In genomic region chr9:114805670-114806551, GRCh38 we compare ENCODE assay signal across 9 cellular contexts. TPM values are rescaled to one million over a fixed set of nuclear protein-coding genes. Genes with fewer than 3 reads are reported as not detected.
DNase-seq lines count a peak whose midpoint lies in the region; ATAC-seq and TF ChIP-seq lines count a peak whose summit lies in the region.
"Had no signal": no experiment of that assay in that cellular context is flagged by ENCODE, and none has a peak within 500 bp of the region (broad histone marks: within the 10 kb centered on the region; RNA-seq: fewer than 3 reads in every experiment).

Gene TNFSF15 (minus strand): TSS chr9:114806039. CDS start chr9:114806012, 27 bp downstream.

- no peaks in the 10 kb centered on the region for H3K36me3 Mint-ChIP-seq in osteocyte (ENCODE audit: unreplicated experiment)

- H3K9me3 ChIP-seq in RWPE2 (ENCODE audit: severe bottlenecking) (no peaks in the 10 kb centered on the region), esophagus squamous epithelium (no peaks in the 10 kb centered on the region)
- H3K9me3 ChIP-seq: SJSA1 had no signal

- H3K4me3 ChIP-seq in RWPE2 (ENCODE audit: severe bottlenecking) = no peak within 1 kb of the TSS
- H3K4me3 ChIP-seq in esophagus squamous epithelium = peak within 1 kb of the TSS; percentile 5 to 52 (median 20)
- H3K4me3 ChIP-seq: SJSA1 had no signal

- H3K36me3 ChIP-seq in RWPE2 (ENCODE audit: low read depth) (no peaks in the 10 kb centered on the region), esophagus squamous epithelium (no peaks in the 10 kb centered on the region)
- H3K36me3 ChIP-seq: SJSA1 had no signal

- H3K27ac Mint-ChIP-seq in osteocyte (ENCODE audit: unreplicated experiment) = peak within 1 kb of the TSS; percentile 78

- H3K4me1 ChIP-seq in RWPE2 (ENCODE audit: insufficient read depth, poor library complexity, severe bottlenecking) = peaks cover 35% of the 10 kb centered on the region
- peaks cover 19 to 40% (median 27%) of the 10 kb centered on the region in 3 donors for H3K4me1 ChIP-seq in esophagus squamous epithelium

- peak within 1 kb of the TSS; percentile 39 for H3K4me3 Mint-ChIP-seq in osteocyte (ENCODE audit: unreplicated experiment)

- H3K27me3 ChIP-seq in RWPE2 (ENCODE audit: insufficient read depth, poor library complexity, severe bottlenecking) (no peaks in the 10 kb centered on the region), esophagus squamous epithelium (no peaks in the 10 kb centered on the region)
- H3K27me3 ChIP-seq: SJSA1 had no signal

- H3K27me3 Mint-ChIP-seq in osteocyte (ENCODE audit: unreplicated experiment) = no peaks in the 10 kb centered on the region

- WGBS in esophagus squamous epithelium, 2 donors = 5 to 20% methylated on average over 3 to 8 of the region's 8 CpGs

- ATAC-seq in GM19455 (IDR thresholded peaks at IDR 0.05; ENCODE audit: unreplicated experiment) = peak; percentile 94
- ATAC-seq in HG03460 (IDR thresholded peaks at IDR 0.05; ENCODE audit: unreplicated experiment) = peak; percentile 95
- ATAC-seq in RWPE2 (ENCODE audit: low read depth) = peak; percentile 95

- TF ChIP-seq CTCF in RWPE2 (IDR thresholded peaks at IDR 0.05; ENCODE audit: poor library complexity, severe bottlenecking) (no peak), esophagus squamous epithelium (IDR thresholded peaks at IDR 0.05) (no peak), osteocyte (IDR thresholded peaks at IDR 0.05) (no peak)

- DNase-seq in DMS53 (lab: John Stamatoyannopoulos, UW) = peak; percentile 91
- DNase-seq in RWPE2 (ENCODE audit: low spot score) = peak; percentile 84
- DNase-seq in esophagus squamous epithelium (lab: John Stamatoyannopoulos, UW) = no peak
- no peak for DNase-seq in osteocyte (ENCODE audit: extremely low spot score, unreplicated experiment)
- no peak for DNase-seq in NCI-H82 (lab: John Stamatoyannopoulos, UW)
- DNase-seq in ACHN = no peak

- no peak for TF ChIP-seq POLR2A in esophagus squamous epithelium (IDR thresholded peaks at IDR 0.05)

- peaks cover 39% of the 10 kb centered on the region for H3K4me1 Mint-ChIP-seq in osteocyte (ENCODE audit: unreplicated experiment)

- in situ Hi-C loops in ACHN (cut with HindIII; ENCODE audit: low pct_ligation_motif_present, low pct_unique_long_range_greater_than_20kb, low sequenced_read_pairs) = no loop called here

- intact Hi-C loops in esophagus squamous epithelium (cut with DNase I) = no loop called here

- H3K9me3 Mint-ChIP-seq in osteocyte (ENCODE audit: unreplicated experiment) = no peaks in the 10 kb centered on the region

- H3K27ac ChIP-seq in RWPE2 (ENCODE audit: poor library complexity, severe bottlenecking) (peak within 1 kb of the TSS; percentile 85), esophagus squamous epithelium (peak within 1 kb of the TSS; percentile 77 to 81 (median 79))
- H3K27ac ChIP-seq: SJSA1 had no signal

RNA-seq across cellular contexts. Expression of gene TNFSF15, which starts in this region (rescaled TPM):
- total RNA-seq in esophagus squamous epithelium = 1 to 10 TPM; 1.4 to 2.3 (median 1.5) TPM
- 0.56 and 0.73 TPM in 2 replicates for total RNA-seq in osteocyte
- total RNA-seq: SJSA1 had no signal

Comparison
In these comparisons a context has a peak if more than half of its experiments do, and no peak if none do; other contexts are left out.
1. DNase-seq: peak in DMS53 (single experiment) and RWPE2 (single experiment); none in esophagus squamous epithelium (single experiment), osteocyte (single experiment), NCI-H82 (single experiment) and ACHN (single experiment).
2. Peak in every context shown above with its lines, with median percentiles within 50 percentile points of each other: ATAC-seq.